Comparison of ENCODE assay signal across 9 cellular contexts in the genomic region with DNA sequence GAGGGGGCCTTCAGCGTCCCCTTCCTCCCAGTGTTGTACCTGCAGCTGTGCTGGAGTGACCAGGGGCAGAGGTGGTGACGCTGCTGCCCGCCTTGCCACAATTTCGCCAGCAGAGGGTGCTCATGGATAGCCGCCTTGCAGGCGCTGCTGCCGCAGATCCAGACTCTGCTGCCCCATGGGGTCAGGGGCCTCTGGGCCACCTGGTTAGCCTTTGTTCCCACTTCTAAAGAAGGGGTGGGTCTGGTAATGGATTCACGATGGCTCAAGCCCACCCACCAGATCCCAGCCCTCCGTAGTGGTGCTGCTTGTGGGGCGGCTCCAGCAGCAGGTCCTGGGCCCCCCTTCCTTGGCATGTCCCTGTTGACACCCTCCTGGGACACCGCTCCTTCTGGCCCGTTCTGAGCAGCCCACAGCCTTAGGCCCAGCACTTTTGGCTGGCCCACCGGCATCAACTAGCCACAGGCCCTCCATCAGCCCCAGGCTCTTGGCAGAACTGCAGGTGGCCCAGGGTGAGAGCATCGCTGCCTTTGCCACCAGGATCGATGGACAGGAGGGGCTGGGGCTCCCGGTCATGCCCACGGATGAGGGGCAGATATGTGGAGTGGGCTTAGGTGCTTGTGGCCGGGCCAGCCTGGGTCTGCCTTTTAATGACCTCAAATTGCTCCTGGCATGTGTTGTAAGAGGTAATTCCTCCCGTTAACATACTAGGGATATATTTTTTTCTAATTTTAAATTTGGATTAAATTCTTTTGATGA. TPM values are rescaled to one million over a fixed set of nuclear protein-coding genes. Genes with fewer than 3 reads are reported as not detected.
A peak's percentile ranks its signal among the peaks of the same experiment; 100 is the strongest.
DNase-seq lines count a peak whose midpoint lies in the region; ATAC-seq and TF ChIP-seq lines count a peak whose summit lies in the region.
"Had no signal": no experiment of that assay in that cellular context is flagged by ENCODE, and none has a peak within 500 bp of the region (broad histone marks: within the 10 kb centered on the region; RNA-seq: fewer than 3 reads in every experiment).

No MANE protein-coding gene starts in this region.

- no TSS peak for BruUV-seq in PC-9 (replicated peaks; lab: Mats Ljungman, UMichigan)

- no peaks in the 10 kb centered on the region for H3K9me3 Mint-ChIP-seq in CD14-positive monocyte
- H3K9me3 Mint-ChIP-seq in activated naive CD8-positive, alpha-beta T cell treated with anti-CD3 and anti-CD28 coated beads, Interleukin-2, amount 50 U/mL, for 24 hours, result no peaks in the 10 kb centered on the region
- H3K9me3 Mint-ChIP-seq: IgD-negative memory B cell had no signal

- no peaks in the 10 kb centered on the region for H3K9me2 ChIP-seq in PC-9 (ENCODE audit: insufficient read depth)

- CTCF ChIA-PET in HEK293 (lab: Yijun Ruan, JAX) (interaction anchor here (0.6 to 2.8 kb wide), 28 partner anchors 8 to 714 kb away, joined by 3 to 35 read pairs (median 4); no protein-coding TSS in a partner anchor), PC-9 (lab: Charles Lee) (interaction anchor here (0.7 kb wide), 1 partner anchor 9 kb away, joined by 3 read pairs; no protein-coding TSS in a partner anchor)

- no peak overlapping the region for H2AFZ ChIP-seq in PC-9

- H3K4me3 Mint-ChIP-seq in CD14-positive monocyte, result no peak overlapping the region
- no peak overlapping the region for H3K4me3 Mint-ChIP-seq in activated naive CD8-positive, alpha-beta T cell treated with anti-CD3 and anti-CD28 coated beads, Interleukin-2, amount 50 U/mL, for 24 hours
- H3K4me3 Mint-ChIP-seq: IgD-negative memory B cell had no signal

- H3K27me3 Mint-ChIP-seq in CD14-positive monocyte (ENCODE audit: low read depth in 3 of 3), result peaks cover 2 to 15% (median 7%) of the 10 kb centered on the region in 3 donors
- H3K27me3 Mint-ChIP-seq in activated naive CD8-positive, alpha-beta T cell treated with anti-CD3 and anti-CD28 coated beads, Interleukin-2, amount 50 U/mL, for 24 hours, result no peaks in the 10 kb centered on the region
- H3K27me3 Mint-ChIP-seq: IgD-negative memory B cell had no signal

- no peaks in the 10 kb centered on the region for H3F3A ChIP-seq in PC-9 (ENCODE audit: insufficient read depth, low read depth)

- H3K4me3 ChIP-seq in HEK293 (ENCODE audit: low read depth, low read length) (no peak overlapping the region), PC-9 (no peak overlapping the region), retinal pigment epithelial cell (ENCODE audit: low read length) (no peak overlapping the region)

- no peak for ATAC-seq in activated naive CD8-positive, alpha-beta T cell treated with anti-CD3 and anti-CD28 coated beads, Interleukin-2, amount 50 U/mL, for 24 hours
- ATAC-seq in left ventricle myocardium superior (peak; percentile 83), HG02610 (IDR thresholded peaks at IDR 0.05; ENCODE audit: unreplicated experiment) (no peak)

- H3K79me2 ChIP-seq in PC-9 (ENCODE audit: low read depth), result no peaks in the 10 kb centered on the region

- H3K9me3 ChIP-seq in HEK293 (ENCODE audit: control insufficient read depth, insufficient read depth, low read depth, low read length) (no peaks in the 10 kb centered on the region), PC-9 (ENCODE audit: insufficient read depth, low read depth) (no peaks in the 10 kb centered on the region)

- H3K36me3 ChIP-seq in HEK293 (ENCODE audit: control insufficient read depth in 2 of 2, insufficient read depth in 1 of 2, low read length in 2 of 2) (no peaks in the 10 kb centered on the region), PC-9 (ENCODE audit: low read depth) (no peaks in the 10 kb centered on the region)

- DNase-seq in CD14-positive monocyte (ENCODE audit: low spot score) (peak; percentile 59), PC-9 (peak in 1 of 2 experiments; percentile 69), left ventricle myocardium superior (peak; percentile 81), retinal pigment epithelial cell (ENCODE audit: low read depth) (no peak), NCI-H187 (lab: John Stamatoyannopoulos, UW) (no peak)
- peak; percentile 68 for DNase-seq in activated naive CD8-positive, alpha-beta T cell treated with anti-CD3 and anti-CD28 coated beads, Interleukin-2, amount 50 U/mL, for 24 hours

- peaks cover 56% of the 10 kb centered on the region for H3K27me3 ChIP-seq in PC-9 (ENCODE audit: insufficient read depth, low read depth)

- H3K4me1 ChIP-seq in HEK293 (ENCODE audit: control insufficient read depth, insufficient read depth, low read length), result no peaks in the 10 kb centered on the region
- no peaks in the 10 kb centered on the region for H3K4me1 ChIP-seq in PC-9 (replicated peaks; ENCODE audit: insufficient read depth)

- H3K4me2 ChIP-seq in PC-9, result no peak overlapping the region

- H4K20me1 ChIP-seq in PC-9 (ENCODE audit: insufficient read depth), result peaks cover 4% of the 10 kb centered on the region; the same call in 1 of the 2 replicates

- H3K4me1 Mint-ChIP-seq in CD14-positive monocyte, result no peaks in the 10 kb centered on the region
- no peaks in the 10 kb centered on the region for H3K4me1 Mint-ChIP-seq in activated naive CD8-positive, alpha-beta T cell treated with anti-CD3 and anti-CD28 coated beads, Interleukin-2, amount 50 U/mL, for 24 hours
- H3K4me1 Mint-ChIP-seq: IgD-negative memory B cell had no signal

- H3K27ac ChIP-seq in HEK293 (ENCODE audit: extremely low read depth, low read depth, low read length) (no peak overlapping the region), PC-9 (no peak overlapping the region)

- intact Hi-C loops in CD14-positive monocyte (cut with micrococcal nuclease), result loop anchor here (2.0 to 5.0 kb wide), 5 partner anchors 284 to 714 kb away; no protein-coding TSS in a partner anchor
- intact Hi-C loops in PC-9 (cut with micrococcal nuclease; ENCODE audit: unreplicated experiment), result loop anchor here (1.0 kb wide), 2 partner anchors 41 to 249 kb away; no protein-coding TSS in a partner anchor
- intact Hi-C loops in left ventricle myocardium superior (cut with micrococcal nuclease), result no loop called here

- peak; percentile 91 for TF ChIP-seq CTCF in CD14-positive monocyte (IDR thresholded peaks at IDR 0.05)
- peak; percentile 91; the same call in 1 of the 2 replicates for TF ChIP-seq CTCF in HEK293 (tag by site-specific recombination; IDR thresholded peaks at IDR 0.05)
- peak; percentile 83 for TF ChIP-seq CTCF in PC-9 (conservative IDR thresholded peaks at IDR 0.05)
- peak; percentile 90 for TF ChIP-seq CTCF in retinal pigment epithelial cell (conservative IDR thresholded peaks at IDR 0.05; ENCODE audit: low read depth, low read length)

- POLR2A ChIA-PET in HEK293 (lab: Yijun Ruan, JAX) (no interaction called here), PC-9 (lab: Charles Lee; ENCODE audit: unreplicated experiment) (no interaction called here)

- H3K27ac Mint-ChIP-seq in CD14-positive monocyte, result no peak overlapping the region
- no peak overlapping the region for H3K27ac Mint-ChIP-seq in activated naive CD8-positive, alpha-beta T cell treated with anti-CD3 and anti-CD28 coated beads, Interleukin-2, amount 50 U/mL, for 24 hours
- H3K27ac Mint-ChIP-seq: IgD-negative memory B cell had no signal

- no peaks in the 10 kb centered on the region for H3K36me3 Mint-ChIP-seq in CD14-positive monocyte
- H3K36me3 Mint-ChIP-seq in activated naive CD8-positive, alpha-beta T cell treated with anti-CD3 and anti-CD28 coated beads, Interleukin-2, amount 50 U/mL, for 24 hours (ENCODE audit: low read depth), result no peaks in the 10 kb centered on the region
- H3K36me3 Mint-ChIP-seq: IgD-negative memory B cell had no signal

TF ChIP-seq in HEK293, 187 proteins besides CTCF, POLR2A, EP300 and RAD21 (continues in another document):
- TF ChIP-seq GLIS1 (tag by site-specific recombination; IDR thresholded peaks at IDR 0.05) (peak; percentile 36; the same call in 1 of the 2 replicates), ZNF292 (tag by site-specific recombination; IDR thresholded peaks at IDR 0.05; ENCODE audit: borderline replicate concordance, low read depth) (no peak), MEIS1 (CRISPR knock-in tag; IDR thresholded peaks at IDR 0.05; ENCODE audit: borderline replicate concordance) (no peak), BCL11A (tag by site-specific recombination; IDR thresholded peaks at IDR 0.05; ENCODE audit: low read depth) (peak; percentile 60; the same call in 1 of the 2 replicates), ZNF76 (tag by site-specific recombination; IDR thresholded peaks at IDR 0.05; ENCODE audit: borderline replicate concordance, low read depth) (no peak), ZNF600 (tag by site-specific recombination; IDR thresholded peaks at IDR 0.05) (peak; percentile 60), ZBTB10 (tag by site-specific recombination; IDR thresholded peaks at IDR 0.05) (no peak; the same call in 1 of the 2 replicates), ZNF660 (tag by site-specific recombination; IDR thresholded peaks at IDR 0.05) (0 out of 2 replicates have a peak, but pooled peaks have one; percentile 18), GLIS2 (tag by site-specific recombination; IDR thresholded peaks at IDR 0.05) (peak; percentile 50)
- TF ChIP-seq, protein P1, sequence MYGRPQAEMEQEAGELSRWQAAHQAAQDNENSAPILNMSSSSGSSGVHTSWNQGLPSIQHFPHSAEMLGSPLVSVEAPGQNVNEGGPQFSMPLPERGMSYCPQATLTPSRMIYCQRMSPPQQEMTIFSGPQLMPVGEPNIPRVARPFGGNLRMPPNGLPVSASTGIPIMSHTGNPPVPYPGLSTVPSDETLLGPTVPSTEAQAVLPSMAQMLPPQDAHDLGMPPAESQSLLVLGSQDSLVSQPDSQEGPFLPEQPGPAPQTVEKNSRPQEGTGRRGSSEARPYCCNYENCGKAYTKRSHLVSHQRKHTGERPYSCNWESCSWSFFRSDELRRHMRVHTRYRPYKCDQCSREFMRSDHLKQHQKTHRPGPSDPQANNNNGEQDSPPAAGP (tag by site-specific recombination; IDR thresholded peaks at IDR 0.05), result no peak

RNA-seq across cellular contexts. Expression of gene COL5A1, which starts 57.2 kb away (rescaled TPM):
- not detected for polyA plus RNA-seq in CD14-positive monocyte
- total RNA-seq in PC-9 (2021), result 15.2 and 32.8 TPM in 2 replicates
- total RNA-seq in left ventricle myocardium superior, result 14.8 TPM
- polyA plus RNA-seq: IgD-negative memory B cell had no signal

Comparison
In these comparisons a context has a peak if more than half of its experiments do, and no peak if none do; other contexts are left out.
1. DNase-seq: peak in CD14-positive monocyte (single experiment), activated naive CD8-positive, alpha-beta T cell treated with anti-CD3 and anti-CD28 coated beads, Interleukin-2, amount 50 U/mL, for 24 hours (single experiment) and left ventricle myocardium superior (single experiment); none in retinal pigment epithelial cell (single experiment) and NCI-H187 (0 of 2).
2. Peak in every context shown above with its lines, with median percentiles within 50 percentile points of each other: CTCF ChIP-seq.